ENCODE assay signal across 15 cellular contexts in the genomic region with DNA sequence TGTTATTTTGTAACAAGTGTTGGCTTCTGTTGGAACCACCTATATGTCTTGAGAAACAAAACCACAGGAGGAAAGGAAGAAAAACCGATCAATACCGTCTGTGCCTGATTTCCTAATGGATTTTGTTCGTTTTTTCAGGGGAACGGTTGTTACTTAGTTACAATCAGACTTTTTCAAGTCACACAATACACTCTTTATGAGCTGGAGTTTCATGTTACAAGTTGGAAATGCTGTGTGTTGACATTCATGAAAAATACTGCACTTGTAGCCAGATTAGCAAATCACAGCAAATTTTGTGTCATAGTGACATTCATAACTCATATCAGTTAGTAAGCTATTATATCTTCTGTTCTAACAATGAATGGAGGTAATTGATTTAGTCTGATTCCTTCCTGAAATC.
"Had no signal": no experiment of that assay in that cellular context is flagged by ENCODE, and none has a peak within 500 bp of the region (broad histone marks: within the 10 kb centered on the region; RNA-seq: fewer than 3 reads in every experiment).

No MANE protein-coding gene starts in this region.

- H3K4me1 ChIP-seq: uterus had no signal

- H3K27ac ChIP-seq: brain microvascular endothelial cell, tibial artery, uterus had no signal

- ATAC-seq: effector memory CD8-positive, alpha-beta T cell; left ventricle myocardium superior; natural killer cell treated with Interleukin-12 subunit alpha and Interleukin-12 subunit beta and Interleukin-15 and Interleukin-18, amount 100 ng/mL, for 72 hours; stimulated activated effector memory CD8-positive, alpha-beta T cell treated with anti-CD3 and anti-CD28 coated beads, Interleukin-12 subunit alpha, Interleukin-12 subunit beta, amount 100 ng/mL, for 72 hours had no signal

- H3K9me3 ChIP-seq: tibial artery, uterus had no signal

- DNase-seq: activated CD4-positive, alpha-beta T cell treated with anti-CD3 and anti-CD28 coated beads, Interleukin-2, amount 10 ng/mL, durations not matched to agents 7 days and 5 days; activated CD4-positive, CD25-positive, alpha-beta regulatory T cell; activated gamma-delta T cell treated with Interleukin-2 at 50 U/mL for 16 hours; amniotic stem cell; brain microvascular endothelial cell; cerebellar nuclear complex; dermis blood vessel endothelial cell; effector memory CD8-positive, alpha-beta T cell; hippocampal formation; left ventricle myocardium superior; stimulated activated CD4-positive, alpha-beta T cell treated with anti-CD3 and anti-CD28 coated beads, Interleukin-12 subunit alpha, Interleukin-12 subunit beta, amount 100 ng/mL, for 4 hours; tibial artery; uterus had no signal

- H3K27me3 ChIP-seq: brain microvascular endothelial cell, tibial artery, uterus had no signal

- H3K4me3 ChIP-seq: tibial artery, uterus had no signal

- H3K36me3 ChIP-seq: uterus had no signal
